ENCODE assay signal across 20 cellular contexts in genomic region chr1:3654549-3655281, GRCh38. TPM values are rescaled to one million over a fixed set of nuclear protein-coding genes. Genes with fewer than 3 reads are reported as not detected.
"Had no signal": no experiment of that assay in that cellular context is flagged by ENCODE, and none has a peak within 500 bp of the region (broad histone marks: within the 10 kb centered on the region; RNA-seq: fewer than 3 reads in every experiment).

No MANE protein-coding gene starts in this region.

- H3K27ac ChIP-seq: body of pancreas, coronary artery, esophagus muscularis mucosa, neutrophil, suprapubic skin had no signal

- H3K36me3 ChIP-seq: esophagus muscularis mucosa, neutrophil, suprapubic skin had no signal

- H3K4me3 ChIP-seq: body of pancreas, coronary artery, esophagus muscularis mucosa, smooth muscle cell, suprapubic skin had no signal

- H3K9me3 ChIP-seq: body of pancreas, esophagus muscularis mucosa, neutrophil, suprapubic skin had no signal

- H3K27ac Mint-ChIP-seq: activated CD8-positive, alpha-beta T cell treated with anti-CD3 and anti-CD28 coated beads for 36 hours; activated naive CD8-positive, alpha-beta T cell; stimulated activated naive CD8-positive, alpha-beta T cell treated with anti-CD3 and anti-CD28 coated beads, Interleukin-15, Interleukin-2, amounts not matched to agents 100 ng/mL and 50 ng/mL, for 24 hours; type B pancreatic cell had no signal

- H3K36me3 Mint-ChIP-seq: activated naive CD8-positive, alpha-beta T cell; naive B cell; type B pancreatic cell had no signal

- H3K9me3 Mint-ChIP-seq: activated CD8-positive, alpha-beta T cell treated with anti-CD3 and anti-CD28 coated beads for 36 hours; activated T-cell treated with anti-CD3 and anti-CD28 coated beads, Interleukin-2, amount 50 U/mL, for 4 hours; stimulated activated naive CD8-positive, alpha-beta T cell treated with anti-CD3 and anti-CD28 coated beads, Interleukin-15, Interleukin-2, amounts not matched to agents 100 ng/mL and 50 ng/mL, for 24 hours; type B pancreatic cell had no signal

- ATAC-seq: activated CD8-positive, alpha-beta T cell treated with anti-CD3 and anti-CD28 coated beads for 36 hours; activated T-cell treated with anti-CD3 and anti-CD28 coated beads, Interleukin-2, amount 50 U/mL, for 4 hours; body of pancreas; T-helper 17 cell had no signal

- DNase-seq: activated CD4-positive, alpha-beta T cell treated with anti-CD3 and anti-CD28 coated beads for 4 hours; activated CD8-positive, alpha-beta T cell treated with anti-CD3 and anti-CD28 coated beads for 36 hours; activated gamma-delta T cell; activated T-cell treated with anti-CD3 and anti-CD28 coated beads, Interleukin-2, amount 50 U/mL, for 4 hours; amniotic stem cell; body of pancreas; central memory CD4-positive, alpha-beta T cell; effector CD4-positive, alpha-beta T cell; kidney glomerular epithelial cell; midbrain; naive B cell had no signal

- H3K4me3 Mint-ChIP-seq: activated CD8-positive, alpha-beta T cell treated with anti-CD3 and anti-CD28 coated beads for 36 hours; activated naive CD8-positive, alpha-beta T cell; activated T-cell treated with anti-CD3 and anti-CD28 coated beads, Interleukin-2, amount 50 U/mL, for 4 hours; stimulated activated naive CD8-positive, alpha-beta T cell treated with anti-CD3 and anti-CD28 coated beads, Interleukin-15, Interleukin-2, amounts not matched to agents 100 ng/mL and 50 ng/mL, for 24 hours; type B pancreatic cell had no signal

RNA-seq across cellular contexts. Expression of gene TP73, which starts 2.4 kb away (rescaled TPM):
- total RNA-seq: esophagus muscularis mucosa had no signal
